In the genomic region with DNA sequence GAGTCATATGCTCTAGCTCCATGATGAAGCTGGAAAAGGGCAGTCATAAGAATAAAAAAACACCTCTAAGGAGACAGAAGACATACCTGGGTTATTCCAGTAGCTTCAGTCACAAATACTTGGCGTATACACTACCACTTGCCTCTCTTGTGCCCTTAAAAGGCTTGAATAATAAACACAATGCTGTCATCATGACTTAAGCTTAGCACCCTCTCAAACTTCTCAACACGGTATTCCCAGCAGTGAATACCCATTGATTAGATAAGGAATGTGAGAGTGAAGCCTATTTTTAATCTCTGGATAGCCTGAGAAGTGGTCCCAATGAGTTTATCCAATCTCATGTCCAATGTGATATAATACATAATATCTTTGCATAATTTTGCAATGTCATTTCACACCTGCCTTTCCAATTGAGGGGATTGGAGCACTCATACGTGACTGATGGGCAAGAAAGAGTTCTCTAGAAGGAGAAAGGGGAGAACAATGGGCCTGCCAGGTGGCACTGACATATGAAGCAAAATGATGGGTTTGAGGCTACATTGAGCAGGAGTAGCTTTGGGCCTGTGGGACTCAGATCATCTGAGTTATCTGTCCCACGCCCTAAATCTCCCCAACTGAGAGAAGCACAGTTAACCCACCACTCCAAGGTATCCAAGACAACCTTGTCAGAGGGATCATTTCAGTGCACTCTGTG, we compare ENCODE assay signal across 28 cellular contexts.
"Had no signal": no experiment of that assay in that cellular context is flagged by ENCODE, and none has a peak within 500 bp of the region (broad histone marks: within the 10 kb centered on the region; RNA-seq: fewer than 3 reads in every experiment).

No MANE protein-coding gene starts in this region.

- H3K27ac Mint-ChIP-seq: activated CD8-positive, alpha-beta T cell treated with anti-CD3 and anti-CD28 coated beads for 36 hours; activated naive CD4-positive, alpha-beta T cell treated with anti-CD3 and anti-CD28 coated beads, Interleukin-2, amount 50 U/mL, for 24 hours; activated T-cell treated with anti-CD3 and anti-CD28 coated beads, Interleukin-2, amount 50 U/mL, for 24 hours; activated T-helper 2 cell treated with anti-CD3 and anti-CD28 coated beads, Interferon-gamma antibody, Interleukin-2, Interleukin-4, amounts not matched to agents 10 μg/mL and 5 μg/mL and 100 μg/mL, durations not matched to agents 14 hours and 24 hours and 36 hours had no signal

- ATAC-seq: activated CD8-positive, alpha-beta T cell treated with anti-CD3 and anti-CD28 coated beads for 36 hours; body of pancreas; Panc1 had no signal

- H3K27ac ChIP-seq: adrenal gland, body of pancreas, breast epithelium, KMS-11, WERI-Rb-1 had no signal

- H3K4me3 Mint-ChIP-seq: activated CD8-positive, alpha-beta T cell treated with anti-CD3 and anti-CD28 coated beads for 36 hours; activated naive CD4-positive, alpha-beta T cell treated with anti-CD3 and anti-CD28 coated beads, Interleukin-2, amount 50 U/mL, for 24 hours; activated T-cell treated with anti-CD3 and anti-CD28 coated beads, Interleukin-2, amount 50 U/mL, for 24 hours; central memory CD8-positive, alpha-beta T cell had no signal

- H3K4me3 ChIP-seq: adrenal gland, body of pancreas, breast epithelium had no signal

- H3K36me3 ChIP-seq: adrenal gland, breast epithelium, WERI-Rb-1 had no signal

- H3K27me3 Mint-ChIP-seq: activated CD8-positive, alpha-beta T cell treated with anti-CD3 and anti-CD28 coated beads for 36 hours; activated naive CD4-positive, alpha-beta T cell treated with anti-CD3 and anti-CD28 coated beads, Interleukin-2, amount 50 U/mL, for 24 hours; activated T-cell treated with anti-CD3 and anti-CD28 coated beads, Interleukin-2, amount 50 U/mL, for 24 hours; central memory CD8-positive, alpha-beta T cell had no signal

- H3K27me3 ChIP-seq: adrenal gland, body of pancreas, breast epithelium had no signal

- H3K4me1 Mint-ChIP-seq: activated naive CD4-positive, alpha-beta T cell treated with anti-CD3 and anti-CD28 coated beads, Interleukin-2, amount 50 U/mL, for 24 hours; central memory CD8-positive, alpha-beta T cell had no signal

- DNase-seq: activated CD4-positive, alpha-beta T cell treated with anti-CD3 and anti-CD28 coated beads for 1 hour; activated CD4-positive, alpha-beta T cell treated with anti-CD3 and anti-CD28 coated beads for 48 hours; activated CD4-positive, alpha-beta T cell treated with anti-CD3 and anti-CD28 coated beads, Interleukin-2, amount 50 U/mL, for 4 hours; activated CD4-positive, CD25-positive, alpha-beta regulatory T cell; activated CD8-positive, alpha-beta T cell treated with anti-CD3 and anti-CD28 coated beads for 36 hours; activated gamma-delta T cell; activated naive CD4-positive, alpha-beta T cell treated with Interleukin-2 at 50 U/mL for 16 hours; activated T-cell treated with anti-CD3 and anti-CD28 coated beads, Interleukin-2, amount 50 U/mL, for 24 hours; adrenal gland; body of pancreas; MM.1S; MV-4-11; NCI-H1092; NCI-H1436 treated with DMSO at 0.1 percent for 48 hours; NCI-H1694 treated with DMSO at 0.1 percent for 48 hours; NCI-H2029; NCI-H345; NCI-H524 treated with DMSO at 0.1 percent for 48 hours; SW 1271; T-helper 1 cell; T1000; WERI-Rb-1 had no signal

- H3K9me3 ChIP-seq: adrenal gland, body of pancreas, breast epithelium had no signal

- H3K4me1 ChIP-seq: adrenal gland, body of pancreas, breast epithelium had no signal

- H3K36me3 Mint-ChIP-seq: activated naive CD4-positive, alpha-beta T cell treated with anti-CD3 and anti-CD28 coated beads, Interleukin-2, amount 50 U/mL, for 24 hours had no signal
